In the genomic region with DNA sequence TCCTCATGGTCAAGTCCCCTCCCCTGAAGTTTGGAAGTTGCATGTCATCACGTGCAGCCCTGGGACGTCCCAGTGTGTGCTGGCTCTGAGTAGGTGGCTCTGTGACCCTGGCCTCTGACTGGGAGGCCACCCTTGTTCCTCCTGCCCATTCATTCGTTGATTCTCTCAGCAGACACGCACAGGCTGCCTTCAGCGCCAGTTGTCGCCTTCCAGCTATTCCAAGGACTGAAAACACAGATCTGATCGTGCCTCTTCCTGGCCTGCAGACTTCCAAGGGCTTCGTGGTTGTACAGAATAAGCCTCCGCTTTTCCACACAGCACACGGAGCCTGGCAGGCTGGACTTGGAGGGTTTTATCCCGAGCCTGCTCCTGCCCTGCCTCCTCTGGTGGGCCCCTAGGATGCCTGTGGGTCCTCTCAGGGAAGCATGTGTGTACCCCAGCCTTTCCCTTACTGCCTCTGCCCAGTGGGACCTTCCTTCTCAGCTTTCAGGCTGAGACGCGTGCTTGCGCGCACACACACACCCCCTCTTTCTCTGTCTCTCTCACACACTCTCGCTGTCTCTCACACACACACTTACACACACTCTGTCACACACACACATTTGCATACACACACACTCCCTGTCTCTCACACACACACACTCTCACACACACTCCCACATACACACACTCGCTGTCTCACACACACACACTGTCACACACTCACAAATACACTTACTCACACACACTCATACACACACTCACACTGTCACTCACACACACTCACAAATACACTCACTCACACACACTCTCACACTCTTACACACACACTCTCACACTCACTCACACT, we compare ENCODE assay signal across 1 cellular context.
A peak's percentile ranks its signal among the peaks of the same experiment; 100 is the strongest.
TF ChIP-seq lines count a peak whose summit lies in the region.

No MANE protein-coding gene starts in this region.

TF ChIP-seq in WTC11, 78 proteins besides CTCF, POLR2A, EP300 and RAD21 (continued from another document):
- TF ChIP-seq, protein P1, sequence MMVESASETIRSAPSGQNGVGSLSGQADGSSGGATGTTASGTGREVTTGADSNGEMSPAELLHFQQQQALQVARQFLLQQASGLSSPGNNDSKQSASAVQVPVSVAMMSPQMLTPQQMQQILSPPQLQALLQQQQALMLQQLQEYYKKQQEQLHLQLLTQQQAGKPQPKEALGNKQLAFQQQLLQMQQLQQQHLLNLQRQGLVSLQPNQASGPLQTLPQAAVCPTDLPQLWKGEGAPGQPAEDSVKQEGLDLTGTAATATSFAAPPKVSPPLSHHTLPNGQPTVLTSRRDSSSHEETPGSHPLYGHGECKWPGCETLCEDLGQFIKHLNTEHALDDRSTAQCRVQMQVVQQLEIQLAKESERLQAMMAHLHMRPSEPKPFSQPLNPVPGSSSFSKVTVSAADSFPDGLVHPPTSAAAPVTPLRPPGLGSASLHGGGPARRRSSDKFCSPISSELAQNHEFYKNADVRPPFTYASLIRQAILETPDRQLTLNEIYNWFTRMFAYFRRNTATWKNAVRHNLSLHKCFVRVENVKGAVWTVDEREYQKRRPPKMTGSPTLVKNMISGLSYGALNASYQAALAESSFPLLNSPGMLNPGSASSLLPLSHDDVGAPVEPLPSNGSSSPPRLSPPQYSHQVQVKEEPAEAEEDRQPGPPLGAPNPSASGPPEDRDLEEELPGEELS (CRISPR knock-in tag; IDR thresholded peaks at IDR 0.05), result no peak
- TF ChIP-seq, protein P2, sequence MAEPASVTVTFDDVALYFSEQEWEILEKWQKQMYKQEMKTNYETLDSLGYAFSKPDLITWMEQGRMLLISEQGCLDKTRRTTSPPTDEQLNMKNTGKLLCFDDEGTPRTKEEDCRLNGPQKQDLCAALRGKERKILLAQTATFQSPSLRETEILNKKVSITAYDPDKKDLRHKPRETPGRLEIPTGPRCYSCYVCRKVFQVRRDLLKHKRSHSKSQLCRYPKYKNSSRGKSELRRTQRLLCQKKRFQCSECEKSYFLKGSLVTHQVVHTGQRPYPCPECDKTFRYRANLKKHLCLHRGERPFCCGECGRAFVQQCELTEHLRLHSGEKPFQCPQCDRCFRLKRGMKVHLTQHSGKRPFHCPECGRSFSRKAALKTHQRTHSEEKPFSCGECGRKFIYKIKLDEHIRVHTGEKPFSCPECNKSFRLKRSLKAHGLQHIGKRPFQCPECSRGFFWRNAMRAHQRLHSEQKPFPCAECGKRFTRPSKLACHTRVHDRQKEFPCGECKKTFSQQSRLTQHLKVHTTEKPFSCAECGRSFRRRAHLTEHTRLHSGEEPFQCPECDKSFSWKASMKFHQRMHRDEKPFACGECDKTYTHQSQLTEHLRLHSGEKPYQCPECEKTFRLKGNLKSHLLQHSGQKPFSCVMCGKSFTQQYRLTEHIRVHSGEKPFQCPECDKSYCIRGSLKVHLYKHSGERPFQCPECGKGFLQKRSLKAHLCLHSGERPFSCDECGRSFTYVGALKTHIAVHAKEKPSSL (CRISPR knock-in tag; conservative IDR thresholded peaks at IDR 0.05), result no peak
- TF ChIP-seq, protein P3, sequence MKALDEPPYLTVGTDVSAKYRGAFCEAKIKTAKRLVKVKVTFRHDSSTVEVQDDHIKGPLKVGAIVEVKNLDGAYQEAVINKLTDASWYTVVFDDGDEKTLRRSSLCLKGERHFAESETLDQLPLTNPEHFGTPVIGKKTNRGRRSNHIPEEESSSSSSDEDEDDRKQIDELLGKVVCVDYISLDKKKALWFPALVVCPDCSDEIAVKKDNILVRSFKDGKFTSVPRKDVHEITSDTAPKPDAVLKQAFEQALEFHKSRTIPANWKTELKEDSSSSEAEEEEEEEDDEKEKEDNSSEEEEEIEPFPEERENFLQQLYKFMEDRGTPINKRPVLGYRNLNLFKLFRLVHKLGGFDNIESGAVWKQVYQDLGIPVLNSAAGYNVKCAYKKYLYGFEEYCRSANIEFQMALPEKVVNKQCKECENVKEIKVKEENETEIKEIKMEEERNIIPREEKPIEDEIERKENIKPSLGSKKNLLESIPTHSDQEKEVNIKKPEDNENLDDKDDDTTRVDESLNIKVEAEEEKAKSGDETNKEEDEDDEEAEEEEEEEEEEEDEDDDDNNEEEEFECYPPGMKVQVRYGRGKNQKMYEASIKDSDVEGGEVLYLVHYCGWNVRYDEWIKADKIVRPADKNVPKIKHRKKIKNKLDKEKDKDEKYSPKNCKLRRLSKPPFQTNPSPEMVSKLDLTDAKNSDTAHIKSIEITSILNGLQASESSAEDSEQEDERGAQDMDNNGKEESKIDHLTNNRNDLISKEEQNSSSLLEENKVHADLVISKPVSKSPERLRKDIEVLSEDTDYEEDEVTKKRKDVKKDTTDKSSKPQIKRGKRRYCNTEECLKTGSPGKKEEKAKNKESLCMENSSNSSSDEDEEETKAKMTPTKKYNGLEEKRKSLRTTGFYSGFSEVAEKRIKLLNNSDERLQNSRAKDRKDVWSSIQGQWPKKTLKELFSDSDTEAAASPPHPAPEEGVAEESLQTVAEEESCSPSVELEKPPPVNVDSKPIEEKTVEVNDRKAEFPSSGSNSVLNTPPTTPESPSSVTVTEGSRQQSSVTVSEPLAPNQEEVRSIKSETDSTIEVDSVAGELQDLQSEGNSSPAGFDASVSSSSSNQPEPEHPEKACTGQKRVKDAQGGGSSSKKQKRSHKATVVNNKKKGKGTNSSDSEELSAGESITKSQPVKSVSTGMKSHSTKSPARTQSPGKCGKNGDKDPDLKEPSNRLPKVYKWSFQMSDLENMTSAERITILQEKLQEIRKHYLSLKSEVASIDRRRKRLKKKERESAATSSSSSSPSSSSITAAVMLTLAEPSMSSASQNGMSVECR (CRISPR knock-in tag; IDR thresholded peaks at IDR 0.05; ENCODE audit: borderline replicate concordance), result no peak
- TF ChIP-seq, protein P4, sequence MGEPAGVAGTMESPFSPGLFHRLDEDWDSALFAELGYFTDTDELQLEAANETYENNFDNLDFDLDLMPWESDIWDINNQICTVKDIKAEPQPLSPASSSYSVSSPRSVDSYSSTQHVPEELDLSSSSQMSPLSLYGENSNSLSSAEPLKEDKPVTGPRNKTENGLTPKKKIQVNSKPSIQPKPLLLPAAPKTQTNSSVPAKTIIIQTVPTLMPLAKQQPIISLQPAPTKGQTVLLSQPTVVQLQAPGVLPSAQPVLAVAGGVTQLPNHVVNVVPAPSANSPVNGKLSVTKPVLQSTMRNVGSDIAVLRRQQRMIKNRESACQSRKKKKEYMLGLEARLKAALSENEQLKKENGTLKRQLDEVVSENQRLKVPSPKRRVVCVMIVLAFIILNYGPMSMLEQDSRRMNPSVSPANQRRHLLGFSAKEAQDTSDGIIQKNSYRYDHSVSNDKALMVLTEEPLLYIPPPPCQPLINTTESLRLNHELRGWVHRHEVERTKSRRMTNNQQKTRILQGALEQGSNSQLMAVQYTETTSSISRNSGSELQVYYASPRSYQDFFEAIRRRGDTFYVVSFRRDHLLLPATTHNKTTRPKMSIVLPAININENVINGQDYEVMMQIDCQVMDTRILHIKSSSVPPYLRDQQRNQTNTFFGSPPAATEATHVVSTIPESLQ (CRISPR knock-in tag; IDR thresholded peaks at IDR 0.05), result no peak
- TF ChIP-seq, protein P5, sequence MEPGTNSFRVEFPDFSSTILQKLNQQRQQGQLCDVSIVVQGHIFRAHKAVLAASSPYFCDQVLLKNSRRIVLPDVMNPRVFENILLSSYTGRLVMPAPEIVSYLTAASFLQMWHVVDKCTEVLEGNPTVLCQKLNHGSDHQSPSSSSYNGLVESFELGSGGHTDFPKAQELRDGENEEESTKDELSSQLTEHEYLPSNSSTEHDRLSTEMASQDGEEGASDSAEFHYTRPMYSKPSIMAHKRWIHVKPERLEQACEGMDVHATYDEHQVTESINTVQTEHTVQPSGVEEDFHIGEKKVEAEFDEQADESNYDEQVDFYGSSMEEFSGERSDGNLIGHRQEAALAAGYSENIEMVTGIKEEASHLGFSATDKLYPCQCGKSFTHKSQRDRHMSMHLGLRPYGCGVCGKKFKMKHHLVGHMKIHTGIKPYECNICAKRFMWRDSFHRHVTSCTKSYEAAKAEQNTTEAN (CRISPR knock-in tag; IDR thresholded peaks at IDR 0.05), result peak; percentile 98
- no peak for TF ChIP-seq GTF2I (CRISPR knock-in tag; conservative IDR thresholded peaks at IDR 0.05)
- TF ChIP-seq NFE2L1 (CRISPR knock-in tag; IDR thresholded peaks at IDR 0.05), result peak; percentile 48; the same call in 1 of the 2 replicates
- no peak for TF ChIP-seq JAZF1 (CRISPR knock-in tag; IDR thresholded peaks at IDR 0.05)
- no peak for TF ChIP-seq NR1H2 (CRISPR knock-in tag; IDR thresholded peaks at IDR 0.05)
- TF ChIP-seq NFYB (CRISPR knock-in tag; conservative IDR thresholded peaks at IDR 0.05; ENCODE audit: low read depth), result no peak
- TF ChIP-seq, protein P6, sequence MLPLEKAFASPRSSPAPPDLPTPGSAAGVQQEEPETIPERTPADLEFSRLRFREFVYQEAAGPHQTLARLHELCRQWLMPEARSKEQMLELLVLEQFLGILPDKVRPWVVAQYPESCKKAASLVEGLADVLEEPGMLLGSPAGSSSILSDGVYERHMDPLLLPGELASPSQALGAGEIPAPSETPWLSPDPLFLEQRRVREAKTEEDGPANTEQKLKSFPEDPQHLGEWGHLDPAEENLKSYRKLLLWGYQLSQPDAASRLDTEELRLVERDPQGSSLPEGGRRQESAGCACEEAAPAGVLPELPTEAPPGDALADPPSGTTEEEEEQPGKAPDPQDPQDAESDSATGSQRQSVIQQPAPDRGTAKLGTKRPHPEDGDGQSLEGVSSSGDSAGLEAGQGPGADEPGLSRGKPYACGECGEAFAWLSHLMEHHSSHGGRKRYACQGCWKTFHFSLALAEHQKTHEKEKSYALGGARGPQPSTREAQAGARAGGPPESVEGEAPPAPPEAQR (CRISPR knock-in tag; IDR thresholded peaks at IDR 0.05), result no peak
TF ChIP-seq in WTC11: peak in this region for 2.
